ENCODE assay signal across 8 cellular contexts in the genomic region with DNA sequence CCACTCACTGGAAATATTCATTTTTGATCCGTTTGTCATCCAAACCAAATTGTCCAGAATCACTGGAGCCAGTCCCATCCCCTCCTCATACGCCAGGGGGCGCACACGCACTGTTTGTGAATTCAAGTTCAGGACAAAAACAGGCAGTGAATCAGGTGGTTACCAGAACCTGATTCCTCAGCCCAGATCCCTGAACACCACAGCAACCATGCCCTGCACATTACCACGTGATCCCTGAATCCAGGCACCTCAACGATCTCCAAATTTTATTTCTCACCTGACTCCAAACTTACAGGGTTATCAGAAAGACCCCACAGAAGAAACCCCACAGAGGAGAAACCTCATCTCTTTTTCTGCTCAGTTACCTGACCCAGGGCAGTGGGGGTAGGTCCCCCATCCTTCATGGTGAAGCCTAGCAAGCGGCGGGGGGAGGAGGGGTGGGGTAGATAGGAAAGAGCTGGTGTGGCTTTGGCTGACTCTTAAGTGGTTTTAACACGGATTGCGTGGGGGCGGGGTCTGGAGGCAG. TPM values are rescaled to one million over a fixed set of nuclear protein-coding genes. Genes with fewer than 3 reads are reported as not detected.
DNase-seq lines count a peak whose midpoint lies in the region; ATAC-seq and TF ChIP-seq lines count a peak whose summit lies in the region.

No MANE protein-coding gene starts in this region.

- no peak overlapping the region for H3K27ac ChIP-seq in colonic mucosa
- no peak overlapping the region for H3K27ac ChIP-seq in left lung

- H3K27me3 Mint-ChIP-seq in HFFc6 (ENCODE audit: insufficient read depth) = no peaks in the 10 kb centered on the region; the same call in none of the 2 replicates

- H3K4me1 Mint-ChIP-seq in HFFc6 (ENCODE audit: low read depth) = peaks cover 75% of the 10 kb centered on the region

- H3K9me3 ChIP-seq in BE2C (no peaks in the 10 kb centered on the region), colonic mucosa (no peaks in the 10 kb centered on the region), left lung (no peaks in the 10 kb centered on the region)

- peaks cover 5% of the 10 kb centered on the region for H3K36me3 Mint-ChIP-seq in HFFc6 (ENCODE audit: low read depth)

- ATAC-seq in left lung (peak; percentile 79), HG02588 (IDR thresholded peaks at IDR 0.05; ENCODE audit: unreplicated experiment) (no peak)

- peak overlapping the region in 1 of 2 donors; percentile 87 for H3K9ac ChIP-seq in colonic mucosa (ENCODE audit: low read depth in 2 of 2, low read length in 2 of 2)

- no peaks in the 10 kb centered on the region for H3K9me3 Mint-ChIP-seq in HFFc6

- H3K4me3 Mint-ChIP-seq in HFFc6 = peak overlapping the region; percentile 47

- H3K4me3 ChIP-seq in BE2C (ENCODE audit: low read depth, low read length) (no peak overlapping the region), colonic mucosa (no peak overlapping the region), left lung (no peak overlapping the region)

- H3K36me3 ChIP-seq in BE2C = no peaks in the 10 kb centered on the region
- no peaks in the 10 kb centered on the region for H3K36me3 ChIP-seq in colonic mucosa
- no peaks in the 10 kb centered on the region for H3K36me3 ChIP-seq in left lung

- peak overlapping the region; percentile 59; the same call in 1 of the 2 replicates for H3K27ac Mint-ChIP-seq in HFFc6

- TF ChIP-seq CTCF in BE2C (IDR thresholded peaks at IDR 0.05; ENCODE audit: low read depth, low read length) (peak; percentile 83), HFFc6 (IDR thresholded peaks at IDR 0.05) (peak; percentile 98), colonic mucosa (IDR thresholded peaks at IDR 0.05) (peak; percentile 98), left lung (IDR thresholded peaks at IDR 0.05) (peak; percentile 89 to 94)

- H3K4me1 ChIP-seq in BE2C (no peaks in the 10 kb centered on the region; the same call in 1 of the 2 replicates), colonic mucosa (peaks cover 3% of the 10 kb centered on the region), left lung (peaks cover 3 to 23% of the 10 kb centered on the region in 2 donors)

- H3K27me3 ChIP-seq in BE2C (no peaks in the 10 kb centered on the region), colonic mucosa (no peaks in the 10 kb centered on the region), left lung (peaks cover 0 to 37% of the 10 kb centered on the region in 2 donors)

- DNase-seq in BE2C (peak; percentile 75), HFFc6 (peak; percentile 81), NCI-H526 treated with DMSO at 0.1 percent for 48 hours (lab: John Stamatoyannopoulos, UW) (peak; percentile 89), colonic mucosa (peak; percentile 93), left lung (peak; percentile 75 to 93)
- DNase-seq in activated CD4-positive, alpha-beta T cell treated with anti-CD3 and anti-CD28 coated beads for 48 hours = peak; percentile 89
- peak; percentile 67 to 77 for DNase-seq in stimulated activated CD4-positive, alpha-beta T cell treated with anti-CD3 and anti-CD28 coated beads, Interleukin-4, amount 100 ng/mL, for 4 hours

- intact Hi-C loops in colonic mucosa (cut with DNase I) = loop anchor here (2.0 to 5.0 kb wide), 2 partner anchors 130 to 233 kb away; no protein-coding TSS in a partner anchor
- intact Hi-C loops in left lung (cut with DNase I) = no loop called here

RNA-seq across cellular contexts. Expression of gene PTPRF, which starts 1.4 kb away (rescaled TPM):
- polyA plus RNA-seq in BE2C (2012; ENCODE audit: insufficient read depth, insufficient read length, low read depth) = 8.3 TPM
- 100 to 1,000 TPM in 4 of 6 experiments, 10 to 100 TPM in 2; 94.3 to 119 (median 109) TPM for total RNA-seq in HFFc6 (2021; fragmentation: NEBNext Ultra II Directional; extraction: Animal tissue kit (Norgen Biotek cat#: 25700))
- total RNA-seq in colonic mucosa (100 to 1,000 TPM; 351 to 449 TPM), left lung (100 to 1,000 TPM; 123 to 279 TPM)
